In the genomic region with DNA sequence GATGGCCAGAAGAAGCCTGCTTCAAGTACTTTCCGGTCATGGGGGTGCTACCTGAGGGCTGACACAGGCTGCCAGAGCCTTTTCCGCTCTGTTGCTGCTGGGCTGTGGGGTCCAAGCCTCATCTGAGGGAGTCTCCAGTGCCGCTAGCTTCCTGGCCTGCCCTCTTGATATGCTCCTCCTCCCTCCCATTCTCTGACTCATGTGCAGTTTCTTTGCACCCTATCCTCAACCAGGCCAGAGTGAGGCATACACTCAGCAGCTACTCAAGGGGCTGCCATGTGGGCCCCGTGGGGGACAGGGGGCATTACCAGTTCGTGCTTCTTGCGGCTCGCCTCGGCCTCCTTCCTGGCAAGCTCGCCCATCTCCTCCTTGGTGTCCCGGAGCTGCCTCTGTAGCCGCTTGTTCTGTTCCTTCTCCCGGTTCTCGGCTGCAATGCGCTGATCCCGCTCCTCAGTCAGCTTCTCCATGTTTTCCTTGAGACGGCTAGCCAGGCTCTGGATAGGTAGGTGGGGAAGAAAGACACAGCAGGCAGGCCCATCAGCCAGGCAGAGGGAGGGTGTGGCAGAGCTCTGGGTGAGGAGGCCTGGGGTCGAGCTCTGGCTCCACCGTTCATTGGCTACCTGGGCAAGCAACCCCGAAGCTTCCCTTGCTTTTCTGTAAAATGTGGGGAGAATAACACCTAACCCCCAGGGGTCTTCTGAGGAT, we compare ENCODE assay signal across 19 cellular contexts. TPM values are rescaled to one million over a fixed set of nuclear protein-coding genes. Genes with fewer than 3 reads are reported as not detected.
DNase-seq lines count a peak whose midpoint lies in the region; ATAC-seq, FAIRE-seq and TF ChIP-seq lines count a peak whose summit lies in the region.
"Had no signal": no experiment of that assay in that cellular context is flagged by ENCODE, and none has a peak within 500 bp of the region (broad histone marks: within the 10 kb centered on the region; RNA-seq: fewer than 3 reads in every experiment).

No MANE protein-coding gene starts in this region.

- no peak overlapping the region for H2BK12ac ChIP-seq in H9 (ENCODE audit: insufficient read length, low read depth, low read length)

- no peak for FAIRE-seq in astrocyte (lab: Jason Lieb, UNC)
- FAIRE-seq: GM12878 had no signal

- no peak overlapping the region for H3K4ac ChIP-seq in H9 (ENCODE audit: low read depth, low read length)

- no peak for TF ChIP-seq CTCF in H9 (conservative IDR thresholded peaks at IDR 0.05)
- TF ChIP-seq CTCF in astrocyte (IDR thresholded peaks at IDR 0.05; ENCODE audit: insufficient read depth, low read depth, low read length), result no peak
- TF ChIP-seq CTCF in lower lobe of right lung (IDR thresholded peaks at IDR 0.05), result no peak

- H3K18ac ChIP-seq in H9 (ENCODE audit: insufficient read length, low read depth, low read length), result no peak overlapping the region

- H2BK5ac ChIP-seq in H9 (ENCODE audit: insufficient read length, low read length), result no peak overlapping the region

- H3K27ac Mint-ChIP-seq in H9 (peak overlapping the region in 2 of 3 experiments; percentile 26 to 94; a peak in 2 of 7 replicates), astrocyte (ENCODE audit: unreplicated experiment) (peak overlapping the region; percentile 58)
- H3K27ac Mint-ChIP-seq: B cell had no signal

- no peaks in the 10 kb centered on the region for H4K20me1 ChIP-seq in H9 (ENCODE audit: control insufficient read depth, insufficient read depth, insufficient read length)
- H4K20me1 ChIP-seq in astrocyte (ENCODE audit: insufficient read depth, low read length), result no peaks in the 10 kb centered on the region

- H3K36me3 Mint-ChIP-seq in H9 (ENCODE audit: insufficient read depth in 1 of 3, low read depth in 3 of 3) (peaks cover 18 to 49% (median 42%) of the 10 kb centered on the region in 3 experiments), astrocyte (ENCODE audit: low read depth, unreplicated experiment) (peaks cover 27% of the 10 kb centered on the region)

- WGBS in H9 (ENCODE audit: extremely low coverage, insufficient read length, low lambda C conversion rate), result no CpG with 5 or more reads among the region's 19 CpGs

- H2BK15ac ChIP-seq in H9 (ENCODE audit: low read depth, low read length), result no peak overlapping the region

- H3K4me2 ChIP-seq in H9 (ENCODE audit: insufficient read depth, insufficient read length, low read length) (no peak overlapping the region), astrocyte (ENCODE audit: low read length) (no peak overlapping the region)

- H2BK120ac ChIP-seq in H9 (ENCODE audit: low read depth, low read length, poor library complexity, severe bottlenecking), result no peak overlapping the region

- H4K8ac ChIP-seq in H9 (replicated peaks; ENCODE audit: insufficient read length, low read depth, low read length), result no peak overlapping the region

- H3K14ac ChIP-seq in H9 (ENCODE audit: insufficient read depth, low read length), result no peak overlapping the region

- H2AFZ ChIP-seq in H9 (ENCODE audit: low read length) (no peak overlapping the region), astrocyte (ENCODE audit: low read depth, low read length) (no peak overlapping the region)
- H2AFZ ChIP-seq: GM23248 had no signal

- no peak overlapping the region for H4K5ac ChIP-seq in H9 (ENCODE audit: insufficient read length, low read depth, low read length)

- H3K9ac ChIP-seq in H9 (ENCODE audit: extremely low read depth, insufficient read length, low read length) (no peak overlapping the region), astrocyte (ENCODE audit: low read length) (no peak overlapping the region)
- H3K9ac ChIP-seq: GM23248 had no signal

- H3K79me1 ChIP-seq in H9 (ENCODE audit: insufficient read depth, low read depth, low read length, poor library complexity, severe bottlenecking), result no peaks in the 10 kb centered on the region

- ATAC-seq in lower lobe of right lung, result no peak
- no peak for ATAC-seq in GM18909 (IDR thresholded peaks at IDR 0.05; ENCODE audit: poor library complexity, unreplicated experiment)
- ATAC-seq: GM12878, PC-3 had no signal

- H3K79me2 ChIP-seq in H9 (ENCODE audit: insufficient read depth, low read length), result no peaks in the 10 kb centered on the region
- no peaks in the 10 kb centered on the region for H3K79me2 ChIP-seq in astrocyte (ENCODE audit: insufficient read depth, low read length)

- H3K27ac ChIP-seq in H9 (ENCODE audit: insufficient read length, low read depth, low read length), result no peak overlapping the region
- no peak overlapping the region for H3K27ac ChIP-seq in astrocyte (ENCODE audit: low read depth, low read length)
- no peak overlapping the region for H3K27ac ChIP-seq in lower lobe of right lung
- H3K27ac ChIP-seq: GM23248 had no signal

- H4K91ac ChIP-seq in H9 (ENCODE audit: insufficient read length, low read depth, low read length), result no peak overlapping the region

- H3K9me3 ChIP-seq in H9 (ENCODE audit: control insufficient read depth, low read depth, low read length), result no peaks in the 10 kb centered on the region
- no peaks in the 10 kb centered on the region for H3K9me3 ChIP-seq in astrocyte (ENCODE audit: insufficient read depth, low read depth, low read length)
- no peaks in the 10 kb centered on the region for H3K9me3 ChIP-seq in lower lobe of right lung

- intact Hi-C loops in lower lobe of right lung (cut with DNase I), result no loop called here

- H3K4me3 ChIP-seq in astrocyte (ENCODE audit: insufficient read depth, low read depth, low read length) (no peak overlapping the region), lower lobe of right lung (no peak overlapping the region)
- H3K4me3 ChIP-seq: GM12878, GM23248 had no signal

- no peak overlapping the region for H2BK20ac ChIP-seq in H9 (ENCODE audit: low read depth, low read length, poor library complexity, severe bottlenecking)

- peaks cover 3% of the 10 kb centered on the region for H3K23me2 ChIP-seq in H9 (ENCODE audit: insufficient read length, low read depth, low read length, poor library complexity, severe bottlenecking)

- no peak overlapping the region for H2AK5ac ChIP-seq in H9 (ENCODE audit: insufficient read length, low read length)

- DNase-seq in COR-L47 (lab: John Stamatoyannopoulos, UW), result peak; percentile 16
- peak; percentile 77 for DNase-seq in H9
- no peak for DNase-seq in astrocyte (ENCODE audit: low read depth)
- peak; percentile 31 for DNase-seq in iris pigment epithelial cell (ENCODE audit: low read depth)
- no peak for DNase-seq in lower lobe of right lung
- DNase-seq in NOMO-1 (lab: John Stamatoyannopoulos, UW; ENCODE audit: unreplicated experiment in 2 of 2), result no peak
- no peak for DNase-seq in HT-29 (ENCODE audit: low spot score)
- DNase-seq: CD8-positive, alpha-beta memory T cell; DMS 273 treated with DMSO at 0.1 percent for 48 hours; GM23248; Kasumi-1; NCI-H2029 treated with DMSO at 0.1 percent for 48 hours; NCI-H226; NCI-H526; NK-92 treated with Interleukin-12 subunit alpha and Interleukin-12 subunit beta, amount 100 ng/mL, for 24 hours; PC-3 had no signal

- H3K27me3 ChIP-seq in H9 (ENCODE audit: insufficient read depth, low read length) (no peaks in the 10 kb centered on the region), astrocyte (ENCODE audit: insufficient read depth, low read length) (no peaks in the 10 kb centered on the region), lower lobe of right lung (ENCODE audit: low read depth) (no peaks in the 10 kb centered on the region)

- no peaks in the 10 kb centered on the region for H3K9me3 Mint-ChIP-seq in H9
- H3K9me3 Mint-ChIP-seq in astrocyte (ENCODE audit: unreplicated experiment), result no peaks in the 10 kb centered on the region
- H3K9me3 Mint-ChIP-seq: CD8-positive, alpha-beta memory T cell had no signal

- H3K27me3 Mint-ChIP-seq in H9 (ENCODE audit: low read depth), result peaks cover 2% of the 10 kb centered on the region
- H3K27me3 Mint-ChIP-seq in astrocyte (ENCODE audit: low read depth, unreplicated experiment), result no peaks in the 10 kb centered on the region
- H3K27me3 Mint-ChIP-seq: B cell had no signal

- H3K4me1 ChIP-seq in H9 (ENCODE audit: insufficient read depth, low read length) (peaks cover 8% of the 10 kb centered on the region), astrocyte (ENCODE audit: insufficient read depth, low read length) (peaks cover 7% of the 10 kb centered on the region), lower lobe of right lung (no peaks in the 10 kb centered on the region)

- H3K4me1 Mint-ChIP-seq in H9 (peaks cover 49 to 58% of the 10 kb centered on the region in 2 experiments), astrocyte (ENCODE audit: low read depth, unreplicated experiment) (no peaks in the 10 kb centered on the region)
- H3K4me1 Mint-ChIP-seq: B cell; CD8-positive, alpha-beta memory T cell had no signal

- H3K56ac ChIP-seq in H9 (ENCODE audit: insufficient read length, low read depth, low read length), result no peak overlapping the region

- H3K36me3 ChIP-seq in astrocyte (ENCODE audit: insufficient read depth, low read length) (peaks cover 3% of the 10 kb centered on the region), lower lobe of right lung (peaks cover 95% of the 10 kb centered on the region)

- H3T11ph ChIP-seq in H9 (ENCODE audit: low read length), result no peak overlapping the region

- H3K4me3 Mint-ChIP-seq in H9 (peak overlapping the region in 1 of 2 experiments; percentile 11; a peak in 1 of 5 replicates), astrocyte (ENCODE audit: unreplicated experiment) (no peak overlapping the region)
- H3K4me3 Mint-ChIP-seq: B cell; CD8-positive, alpha-beta memory T cell had no signal

- H3K23ac ChIP-seq in H9 (ENCODE audit: insufficient read length, low read depth, low read length), result no peak overlapping the region

RNA-seq across cellular contexts. Expression of gene PIPOX, which starts 43.8 kb away (rescaled TPM):
- total RNA-seq in H9 (2021), result 26.8 and 30.1 TPM in 2 replicates
- 1.8 and 2.6 TPM in 2 replicates for total RNA-seq in astrocyte
- total RNA-seq in lower lobe of right lung, result 1.3 TPM
- total RNA-seq in HT-29 (2014; rRNA removed; shearing (Covaris generic)), result 0.47 and 2.2 TPM in 2 replicates
- total RNA-seq: GM23248 had no signal

Comparison
In these comparisons a context has a peak if more than half of its experiments do, and no peak if none do; other contexts are left out.
1. DNase-seq: peak in COR-L47 (single experiment), H9 (single experiment) and iris pigment epithelial cell (single experiment); none in astrocyte (single experiment), lower lobe of right lung (single experiment), NOMO-1 (0 of 2) and HT-29 (single experiment).